23 cellular contexts compared by ENCODE assay signal in genomic region chr1:241871031-241871430, GRCh38. TPM values are rescaled to one million over a fixed set of nuclear protein-coding genes. Genes with fewer than 3 reads are reported as not detected.
DNase-seq lines count a peak whose midpoint lies in the region; ATAC-seq, FAIRE-seq and TF ChIP-seq lines count a peak whose summit lies in the region.
"Had no signal": no experiment of that assay in that cellular context is flagged by ENCODE, and none has a peak within 500 bp of the region (broad histone marks: within the 10 kb centered on the region; RNA-seq: fewer than 3 reads in every experiment).

No MANE protein-coding gene starts in this region.

- POLR2A ChIA-PET in SK-N-SH (lab: Yijun Ruan, JAX) (no interaction called here), A549 (lab: Yijun Ruan, JAX) (no interaction called here)

- no peak for FAIRE-seq in A549 (lab: Jason Lieb, UNC)
- FAIRE-seq: GM12878, GM18507, H54 had no signal

- CTCF ChIA-PET in SK-N-SH (lab: Yijun Ruan, JAX) (no interaction called here), A549 (lab: Yijun Ruan, JAX) (interaction anchor here (0.7 kb wide), 1 partner anchor 9 kb away, joined by 4 read pairs; no protein-coding TSS in a partner anchor)

- H3K27ac Mint-ChIP-seq in nephron, result peak overlapping the region; percentile 62 to 88 (median 88)
- no peak overlapping the region for H3K27ac Mint-ChIP-seq in HFFc6
- H3K27ac Mint-ChIP-seq: CD14-positive monocyte; CD4-positive, alpha-beta T cell; CD8-positive, alpha-beta memory T cell had no signal

- H2AFZ ChIP-seq in SK-N-SH (ENCODE audit: low read depth), result peak overlapping the region; percentile 30; the same call in 1 of the 2 replicates

- H3K4me3 ChIP-seq in SK-N-SH (ENCODE audit: low read depth in 2 of 2, low read length in 1 of 2) (no peak overlapping the region), A549 (no peak overlapping the region), SK-N-MC (no peak overlapping the region)
- H3K4me3 ChIP-seq: BLaER1 treated with 17β-estradiol and CSF1 and Interleukin-3, amounts not matched to agents 10 nM and 100 nM; GM12878; HAP-1 had no signal

- WGBS in SK-N-SH (ENCODE audit: low lambda C conversion rate), result 90% methylated on average over 1 of the region's 1 CpG
- 83% methylated on average over 1 of the region's 1 CpG for WGBS in A549 (ENCODE audit: missing lambda C conversion rate)

- TF ChIP-seq CTCF in SK-N-SH (IDR thresholded peaks at IDR 0.05), result no peak
- TF ChIP-seq CTCF in A549 (IDR thresholded peaks at IDR 0.05), result no peak
- TF ChIP-seq CTCF in nephron (IDR thresholded peaks at IDR 0.05; ENCODE audit: unreplicated experiment in 3 of 3), result no peak
- TF ChIP-seq CTCF in HFFc6 (IDR thresholded peaks at IDR 0.05), result no peak

- H3K27me3 Mint-ChIP-seq in nephron (ENCODE audit: low read depth), result no peaks in the 10 kb centered on the region
- no peaks in the 10 kb centered on the region for H3K27me3 Mint-ChIP-seq in HFFc6 (ENCODE audit: insufficient read depth)
- H3K27me3 Mint-ChIP-seq: CD4-positive, alpha-beta T cell; CD8-positive, alpha-beta memory T cell had no signal

- no peaks in the 10 kb centered on the region for H3K9me2 ChIP-seq in SK-N-SH

- H3K4me2 ChIP-seq in SK-N-SH (no peak overlapping the region), A549 (no peak overlapping the region)
- H3K4me2 ChIP-seq: BLaER1 treated with 17β-estradiol and CSF1 and Interleukin-3, amounts not matched to agents 10 nM and 100 nM had no signal

- H4K20me1 ChIP-seq in SK-N-SH (ENCODE audit: insufficient read depth), result no peaks in the 10 kb centered on the region
- H4K20me1 ChIP-seq: BLaER1 treated with 17β-estradiol and CSF1 and Interleukin-3, amounts not matched to agents 10 nM and 100 nM had no signal

- no peaks in the 10 kb centered on the region for H3F3A ChIP-seq in SK-N-SH (replicated peaks; ENCODE audit: insufficient read depth)

- no peak for TF ChIP-seq RAD21 in SK-N-SH (IDR thresholded peaks at IDR 0.05; ENCODE audit: low read length)
- no peak for TF ChIP-seq RAD21 in A549 (conservative IDR thresholded peaks at IDR 0.05 in 1 of 2, IDR thresholded peaks at IDR 0.05 in 1 of 2)

- H3K79me2 ChIP-seq in SK-N-SH (ENCODE audit: insufficient read depth), result no peaks in the 10 kb centered on the region

- no peak overlapping the region for H3K9ac ChIP-seq in SK-N-SH
- H3K9ac ChIP-seq in SK-N-MC (ENCODE audit: insufficient read length), result no peak overlapping the region
- H3K9ac ChIP-seq: BLaER1 treated with 17β-estradiol and CSF1 and Interleukin-3, amounts not matched to agents 10 nM and 100 nM had no signal

- H3K4me1 Mint-ChIP-seq in nephron (peaks cover 10% of the 10 kb centered on the region), HFFc6 (ENCODE audit: low read depth) (no peaks in the 10 kb centered on the region)
- H3K4me1 Mint-ChIP-seq: CD14-positive monocyte; CD8-positive, alpha-beta memory T cell had no signal

- H3K36me3 ChIP-seq in SK-N-SH (replicated peaks in 1 of 2; ENCODE audit: control insufficient read depth in 1 of 2, insufficient read depth in 2 of 2, low read length in 1 of 2) (peaks cover 2 to 18% of the 10 kb centered on the region in 2 experiments), SK-N-MC (ENCODE audit: insufficient read depth, low read length) (peaks cover 77% of the 10 kb centered on the region)

- TF ChIP-seq POLR2A in A549 (IDR thresholded peaks at IDR 0.05; ENCODE audit: low read length), result no peak

- H3K4me1 ChIP-seq in SK-N-SH (ENCODE audit: control insufficient read depth in 1 of 2, insufficient read depth in 2 of 2, low read depth in 1 of 2, low read length in 1 of 2) (no peaks in the 10 kb centered on the region; a peak in 1 of 4 replicates), A549 (no peaks in the 10 kb centered on the region)
- H3K4me1 ChIP-seq: BE2C; BLaER1 treated with 17β-estradiol and CSF1 and Interleukin-3, amounts not matched to agents 10 nM and 100 nM; HAP-1 had no signal

- ATAC-seq in SK-N-SH treated with all-trans-retinoic acid at 6 μM for 48 hours (no peak), A549 (no peak), GM18498 (IDR thresholded peaks at IDR 0.05; ENCODE audit: unreplicated experiment) (no peak)
- ATAC-seq: GM12878 had no signal

- H3K9me3 ChIP-seq in SK-N-SH (no peaks in the 10 kb centered on the region), A549 (no peaks in the 10 kb centered on the region), SK-N-MC (ENCODE audit: low read depth, low read length) (no peaks in the 10 kb centered on the region)
- H3K9me3 ChIP-seq: BE2C; BLaER1 treated with 17β-estradiol and CSF1 and Interleukin-3, amounts not matched to agents 10 nM and 100 nM; HAP-1 had no signal

- no peaks in the 10 kb centered on the region for H3K27me3 ChIP-seq in SK-N-SH (ENCODE audit: insufficient read depth)
- H3K27me3 ChIP-seq: BE2C; BLaER1 treated with 17β-estradiol and CSF1 and Interleukin-3, amounts not matched to agents 10 nM and 100 nM had no signal

- no peak overlapping the region for H3K27ac ChIP-seq in SK-N-SH (ENCODE audit: low read depth in 2 of 2, low read length in 1 of 2)
- H3K27ac ChIP-seq in A549, result no peak overlapping the region
- H3K27ac ChIP-seq in SK-N-MC, result peak overlapping the region; percentile 78
- H3K27ac ChIP-seq: 22Rv1; BLaER1 treated with 17β-estradiol and CSF1 and Interleukin-3, amounts not matched to agents 10 nM and 100 nM had no signal

- TF ChIP-seq EP300 in SK-N-SH (IDR thresholded peaks at IDR 0.05; ENCODE audit: borderline replicate concordance in 1 of 2, low read depth in 1 of 2, low read length in 1 of 2), result no peak
- TF ChIP-seq EP300 in A549 (IDR thresholded peaks at IDR 0.05), result no peak

- no peaks in the 10 kb centered on the region for H3K9me3 Mint-ChIP-seq in nephron
- H3K9me3 Mint-ChIP-seq in HFFc6, result no peaks in the 10 kb centered on the region
- H3K9me3 Mint-ChIP-seq: CD14-positive monocyte; CD4-positive, alpha-beta T cell; CD8-positive, alpha-beta memory T cell had no signal

- peaks cover 21% of the 10 kb centered on the region for H3K36me3 Mint-ChIP-seq in nephron (ENCODE audit: low read depth)
- peaks cover 13% of the 10 kb centered on the region for H3K36me3 Mint-ChIP-seq in HFFc6 (ENCODE audit: low read depth)
- H3K36me3 Mint-ChIP-seq: CD8-positive, alpha-beta memory T cell had no signal

- H3K4me3 Mint-ChIP-seq in nephron (no peak overlapping the region), HFFc6 (no peak overlapping the region)
- H3K4me3 Mint-ChIP-seq: CD14-positive monocyte; CD4-positive, alpha-beta T cell; CD8-positive, alpha-beta memory T cell had no signal

- no peak for DNase-seq in SK-N-SH
- no peak for DNase-seq in A549 (ENCODE audit: low read depth in 1 of 2, low spot score in 1 of 2)
- no peak for DNase-seq in SK-N-MC (ENCODE audit: low read depth, low spot score)
- DNase-seq in HFFc6, result no peak
- DNase-seq: AML-193; BE2C; CD4-positive, alpha-beta T cell; CD8-positive, alpha-beta memory T cell; DMS 273 treated with DMSO at 0.1 percent for 48 hours; DMS79; EL; GDM1; GOT3 had no signal

TF ChIP-seq in SK-N-SH, 30 proteins besides CTCF, POLR2A, EP300 and RAD21 (continues in another document):
- TF ChIP-seq RFX5 (IDR thresholded peaks at IDR 0.05; ENCODE audit: low read length) (no peak), RXRA (IDR thresholded peaks at IDR 0.05; ENCODE audit: borderline replicate concordance, low read depth) (no peak), TEAD4 (IDR thresholded peaks at IDR 0.05; ENCODE audit: borderline replicate concordance, insufficient read depth) (no peak), NFIC (IDR thresholded peaks at IDR 0.05; ENCODE audit: borderline replicate concordance) (no peak), TCF12 (IDR thresholded peaks at IDR 0.05) (no peak), NRF1 (IDR thresholded peaks at IDR 0.05; ENCODE audit: low read depth, low read length) (no peak)

TF ChIP-seq in SK-N-SH treated with all-trans-retinoic acid at 6 μM for 48 hours, 23 proteins besides CTCF, POLR2A, EP300 and RAD21:
- TF ChIP-seq ISL1 (CRISPR knock-in tag; IDR thresholded peaks at IDR 0.05), result no peak
- no peak for TF ChIP-seq ZNF8 (CRISPR knock-in tag; IDR thresholded peaks at IDR 0.05)
- TF ChIP-seq CSDC2 (CRISPR knock-in tag; IDR thresholded peaks at IDR 0.05), result no peak
- TF ChIP-seq TOX (CRISPR knock-in tag; IDR thresholded peaks at IDR 0.05; ENCODE audit: borderline replicate concordance), result no peak
- TF ChIP-seq ZFP30 (CRISPR knock-in tag; IDR thresholded peaks at IDR 0.05), result no peak

TF ChIP-seq in A549, 52 proteins besides CTCF, POLR2A, EP300 and RAD21:
- peak; percentile 87 for TF ChIP-seq MAFK (IDR thresholded peaks at IDR 0.05; ENCODE audit: partially characterized antibody)
- TF ChIP-seq ZFP36 (IDR thresholded peaks at IDR 0.05; ENCODE audit: borderline replicate concordance, partially characterized antibody), result no peak

RNA-seq across cellular contexts. Expression of gene EXO1, which starts 23.0 kb away (rescaled TPM):
- polyA plus RNA-seq in SK-N-SH (2012; rRNA removed), result 3.9 and 4.6 TPM in 2 replicates
- 4.9 and 5.7 TPM in 2 replicates for polyA plus RNA-seq in SK-N-SH (2012; cell fraction: cytosol; rRNA removed)
- polyA plus RNA-seq in SK-N-SH (2012; cell fraction: nucleus; rRNA removed), result 5.7 and 6.8 TPM in 2 replicates
- polyA plus RNA-seq in A549 (2011; rRNA removed), result 22.1 and 33.1 TPM in 2 replicates
- 12.0 and 12.1 TPM in 2 replicates for polyA plus RNA-seq in A549 (2012; cell fraction: cytosol; rRNA removed)
- 9.9 and 13.2 TPM in 2 replicates for polyA plus RNA-seq in A549 (2012; cell fraction: nucleus; rRNA removed)
- 19.7 to 25.9 TPM (median 23.0 TPM) in 3 replicates for polyA plus RNA-seq in A549 (2017; fragmentation: RNase III; extraction: RNeasy Plus Mini Kit Qiagen cat#74134 plus additional on column Dnase treatment)
- polyA minus RNA-seq in A549 (2011; rRNA and poly(A)+ RNA removed), result 20.1 and 21.5 TPM in 2 replicates
- total RNA-seq in HFFc6 (2021; fragmentation: NEBNext Ultra II Directional; extraction: Animal tissue kit (Norgen Biotek cat#: 25700)), result 10 to 100 TPM in 5 of 6 experiments, 1 to 10 TPM in 1; 6.5 to 15.7 (median 15.2) TPM
